7 cellular contexts compared by ENCODE assay signal in genomic region chr2:47782557-47783490, GRCh38. TPM values are rescaled to one million over a fixed set of nuclear protein-coding genes. Genes with fewer than 3 reads are reported as not detected.
DNase-seq lines count a peak whose midpoint lies in the region; ATAC-seq and TF ChIP-seq lines count a peak whose summit lies in the region.

TSS of gene MSH6 (plus strand) at chr2:47783145. CDS start at chr2:47783234, 89 bp downstream.

- H3K4me3 ChIP-seq in astrocyte of the spinal cord (ENCODE audit: low read depth, low read length), result peak within 1 kb of the TSS; percentile 68

- intact Hi-C loops in sciatic nerve (cut with DNase I), result no loop called here

- in situ Hi-C loops in astrocyte of the spinal cord (cut with HindIII; ENCODE audit: low sequenced_read_pairs), result no loop called here

- peak; percentile 57 for DNase-seq in NCI-H2029 treated with DMSO at 0.1 percent for 48 hours (lab: John Stamatoyannopoulos, UW)
- peak; percentile 85 for DNase-seq in T1000 (lab: John Stamatoyannopoulos, UW)
- peak; percentile 90 for DNase-seq in astrocyte of the spinal cord (ENCODE audit: low read depth, low spot score)
- peak; percentile 87 to 93 for DNase-seq in hippocampal formation (lab: John Stamatoyannopoulos, UW)
- DNase-seq in sciatic nerve (ENCODE audit: low spot score), result peak; percentile 93

- TF ChIP-seq CTCF in astrocyte of the spinal cord (IDR thresholded peaks at IDR 0.05; ENCODE audit: low read depth, low read length), result no peak

- peak; percentile 82 for ATAC-seq in GM18517 (IDR thresholded peaks at IDR 0.05; ENCODE audit: unreplicated experiment)
- peak; percentile 82 for ATAC-seq in HG03025 (IDR thresholded peaks at IDR 0.05; ENCODE audit: low FRiP score, unreplicated experiment)
- ATAC-seq in sciatic nerve, result peak; percentile 97

RNA-seq across cellular contexts. Expression of gene MSH6, which starts in this region (rescaled TPM):
- total RNA-seq in sciatic nerve, result 50.3 TPM

Comparison
In these comparisons a context has a peak if more than half of its experiments do, and no peak if none do; other contexts are left out.
1. Peak in every context shown above with its lines: DNase-seq, ATAC-seq and H3K4me3 ChIP-seq.